ENCODE assay signal across 17 cellular contexts in genomic region chr2:217904614-217904965, GRCh38.
DNase-seq lines count a peak whose midpoint lies in the region; ATAC-seq and TF ChIP-seq lines count a peak whose summit lies in the region.
"Had no signal": no experiment of that assay in that cellular context is flagged by ENCODE, and none has a peak within 500 bp of the region (broad histone marks: within the 10 kb centered on the region; RNA-seq: fewer than 3 reads in every experiment).

No MANE protein-coding gene starts in this region.

- no TSS peak for BruUV-seq in MCF 10A (replicated peaks; lab: Mats Ljungman, UMichigan)

- TF ChIP-seq EP300 in sigmoid colon (IDR thresholded peaks at IDR 0.05): no peak

- H3K27me3 Mint-ChIP-seq in MCF 10A (ENCODE audit: insufficient read depth, unreplicated experiment): peaks cover 15% of the 10 kb centered on the region

- H3K27ac ChIP-seq in breast epithelium (peak overlapping the region; percentile 90 to 92), left lung (peak overlapping the region; percentile 81 to 92), sigmoid colon (peak overlapping the region; percentile 94 to 98 (median 98)), Karpas-422 (ENCODE audit: low read length) (no peak overlapping the region)

- TF ChIP-seq CTCF in breast epithelium (IDR thresholded peaks at IDR 0.05): no peak
- no peak for TF ChIP-seq CTCF in MCF 10A (IDR thresholded peaks at IDR 0.05; ENCODE audit: unreplicated experiment)
- no peak for TF ChIP-seq CTCF in left lung (IDR thresholded peaks at IDR 0.05)
- no peak for TF ChIP-seq CTCF in sigmoid colon (IDR thresholded peaks at IDR 0.05)

- H3K79me2 ChIP-seq in Karpas-422 (ENCODE audit: low read length): no peaks in the 10 kb centered on the region

- TF ChIP-seq POLR2A in breast epithelium (IDR thresholded peaks at IDR 0.05) (no peak), sigmoid colon (IDR thresholded peaks at IDR 0.05) (no peak)

- H3K9ac ChIP-seq in Karpas-422 (ENCODE audit: low read length): no peak overlapping the region

- WGBS in sigmoid colon, 2 donors: 74 to 76% methylated on average over 5 of the region's 5 CpGs

- no peaks in the 10 kb centered on the region for H3K36me3 ChIP-seq in breast epithelium
- H3K36me3 ChIP-seq in left lung: no peaks in the 10 kb centered on the region
- peaks cover 0 to 42% (median 27%) of the 10 kb centered on the region in 4 donors for H3K36me3 ChIP-seq in sigmoid colon
- H3K36me3 ChIP-seq in Karpas-422 (ENCODE audit: insufficient read depth, low read length): no peaks in the 10 kb centered on the region

- H3K4me3 ChIP-seq in breast epithelium (peak overlapping the region in 1 of 3 donors; percentile 22), left lung (peak overlapping the region in 1 of 2 donors; percentile 13), sigmoid colon (peak overlapping the region in 1 of 4 donors; percentile 16), Karpas-422 (ENCODE audit: low read length) (no peak overlapping the region)

- no peaks in the 10 kb centered on the region for H3K27me3 ChIP-seq in breast epithelium
- H3K27me3 ChIP-seq in left lung: no peaks in the 10 kb centered on the region
- no peaks in the 10 kb centered on the region for H3K27me3 ChIP-seq in sigmoid colon
- no peaks in the 10 kb centered on the region for H3K27me3 ChIP-seq in Karpas-422 (ENCODE audit: low read length)

- no peak overlapping the region for H2AFZ ChIP-seq in Karpas-422 (ENCODE audit: low read length)

- CTCF ChIA-PET in MCF 10A (lab: Yijun Ruan, JAX): interaction anchor here (0.5 to 1.2 kb wide), 3 partner anchors 17 to 119 kb away, joined by 5 to 6 read pairs (median 5); partner anchors contain the start of gene TNS1

- no peaks in the 10 kb centered on the region for H3K9me2 ChIP-seq in Karpas-422 (replicated peaks; ENCODE audit: insufficient read depth, low read length)

- H3K9me3 Mint-ChIP-seq in MCF 10A (ENCODE audit: unreplicated experiment): no peaks in the 10 kb centered on the region
- H3K9me3 Mint-ChIP-seq: activated CD4-positive, alpha-beta memory T cell treated with anti-CD3 and anti-CD28 coated beads for 36 hours; central memory CD8-positive, alpha-beta T cell; natural killer cell; stimulated activated naive B cell treated with anti-CD40 and anti-IgM and Interleukin-4, amounts not matched to agents 10 μg/mL and 1 μg/mL and 100 μg/mL, for 72 hours had no signal

- H3K36me3 Mint-ChIP-seq in MCF 10A (ENCODE audit: insufficient read depth, unreplicated experiment): no peaks in the 10 kb centered on the region
- H3K36me3 Mint-ChIP-seq: activated CD4-positive, alpha-beta memory T cell treated with anti-CD3 and anti-CD28 coated beads for 36 hours; natural killer cell; stimulated activated naive B cell treated with anti-CD40 and anti-IgM and Interleukin-4, amounts not matched to agents 10 μg/mL and 1 μg/mL and 100 μg/mL, for 72 hours had no signal

- intact Hi-C loops in breast epithelium (cut with DNase I; ENCODE audit: low total_unique reads) (no loop called here), MCF 10A (cut with micrococcal nuclease) (no loop called here), left lung (cut with DNase I) (no loop called here), sigmoid colon (cut with DNase I) (no loop called here)

- H3K4me1 Mint-ChIP-seq in MCF 10A (ENCODE audit: insufficient read depth, unreplicated experiment): no peaks in the 10 kb centered on the region
- H3K4me1 Mint-ChIP-seq: central memory CD8-positive, alpha-beta T cell had no signal

- H3K4me1 ChIP-seq in breast epithelium (peaks cover 14 to 64% of the 10 kb centered on the region in 2 donors), left lung (peaks cover 66 to 83% of the 10 kb centered on the region in 2 donors), sigmoid colon (peaks cover 0 to 100% (median 100%) of the 10 kb centered on the region in 4 donors), Karpas-422 (ENCODE audit: low read length) (no peaks in the 10 kb centered on the region)

- no peaks in the 10 kb centered on the region for H3K9me3 ChIP-seq in breast epithelium
- no peaks in the 10 kb centered on the region for H3K9me3 ChIP-seq in left lung
- no peaks in the 10 kb centered on the region for H3K9me3 ChIP-seq in sigmoid colon
- H3K9me3 ChIP-seq in Karpas-422 (ENCODE audit: low read length): no peaks in the 10 kb centered on the region

- no peak overlapping the region for H3K4me2 ChIP-seq in Karpas-422 (ENCODE audit: low read depth, low read length, poor library complexity, severe bottlenecking)

- H3K27ac Mint-ChIP-seq in MCF 10A (ENCODE audit: low read depth, unreplicated experiment): no peak overlapping the region
- H3K27ac Mint-ChIP-seq: activated CD4-positive, alpha-beta memory T cell treated with anti-CD3 and anti-CD28 coated beads for 36 hours; natural killer cell; stimulated activated naive B cell treated with anti-CD40 and anti-IgM and Interleukin-4, amounts not matched to agents 10 μg/mL and 1 μg/mL and 100 μg/mL, for 72 hours had no signal

- H4K20me1 ChIP-seq in Karpas-422 (ENCODE audit: insufficient read depth, low read depth, low read length): no peaks in the 10 kb centered on the region; the same call in 1 of the 2 replicates

- POLR2A ChIA-PET in MCF 10A (lab: Yijun Ruan, JAX): interaction anchor here (0.6 kb wide), 1 partner anchor 19 kb away, joined by 3 read pairs; no protein-coding TSS in a partner anchor

- ATAC-seq in left lung (no peak), HG03469 (IDR thresholded peaks at IDR 0.05; ENCODE audit: unreplicated experiment) (no peak), GM18907 (IDR thresholded peaks at IDR 0.05; ENCODE audit: unreplicated experiment) (no peak)
- ATAC-seq: stimulated activated naive B cell treated with anti-CD40 and anti-IgM and Interleukin-4, amounts not matched to agents 10 μg/mL and 1 μg/mL and 100 μg/mL, for 72 hours had no signal

- DNase-seq in breast epithelium (ENCODE audit: low spot score in 2 of 2) (no peak), MCF 10A (ENCODE audit: unreplicated experiment) (no peak), left lung (no peak), sigmoid colon (no peak), Karpas-422 (no peak)
- no peak for DNase-seq in central memory CD4-positive, alpha-beta T cell
- DNase-seq: 8988T; activated CD4-positive, alpha-beta memory T cell treated with anti-CD3 and anti-CD28 coated beads for 36 hours; activated gamma-delta T cell; DMS 273 treated with DMSO at 0.1 percent for 48 hours; natural killer cell; NCI-H345; stimulated activated CD4-positive, alpha-beta T cell treated with anti-CD3 and anti-CD28 coated beads, Interleukin-2, amount 100 ng/mL, for 24 hours; stimulated activated naive B cell treated with anti-CD40 and anti-IgM and Interleukin-4, amounts not matched to agents 10 μg/mL and 1 μg/mL and 100 μg/mL, for 72 hours had no signal

- H3K4me3 Mint-ChIP-seq in MCF 10A (ENCODE audit: unreplicated experiment): no peak overlapping the region
- H3K4me3 Mint-ChIP-seq: activated CD4-positive, alpha-beta memory T cell treated with anti-CD3 and anti-CD28 coated beads for 36 hours; central memory CD8-positive, alpha-beta T cell; natural killer cell; stimulated activated naive B cell treated with anti-CD40 and anti-IgM and Interleukin-4, amounts not matched to agents 10 μg/mL and 1 μg/mL and 100 μg/mL, for 72 hours had no signal
